ENCODE assay signal across 1 cellular context in genomic region chr20:20713244-20713765, GRCh38.
TF ChIP-seq lines count a peak whose summit lies in the region.

No MANE protein-coding gene starts in this region.

TF ChIP-seq in HepG2, 621 proteins besides CTCF, POLR2A, EP300 and RAD21 (continued from another document and continues in another):
- no peak for TF ChIP-seq PRMT3 (CRISPR knock-in tag; IDR thresholded peaks at IDR 0.05; ENCODE audit: borderline replicate concordance, low read depth)
- no peak for TF ChIP-seq ZNF350 (CRISPR knock-in tag; IDR thresholded peaks at IDR 0.05; ENCODE audit: borderline replicate concordance, low read depth)
- peak; percentile 89 for TF ChIP-seq ZNF557 (CRISPR knock-in tag; IDR thresholded peaks at IDR 0.05)
- TF ChIP-seq JUNB (CRISPR knock-in tag; IDR thresholded peaks at IDR 0.05; ENCODE audit: borderline replicate concordance): no peak
- no peak for TF ChIP-seq HDAC2 (CRISPR knock-in tag; IDR thresholded peaks at IDR 0.05)
- no peak for TF ChIP-seq FOXO4 (CRISPR knock-in tag; conservative IDR thresholded peaks at IDR 0.05)
- TF ChIP-seq DRAP1 (CRISPR knock-in tag; IDR thresholded peaks at IDR 0.05): no peak
- TF ChIP-seq ZNF547 (CRISPR knock-in tag; IDR thresholded peaks at IDR 0.05): no peak; the same call in 1 of the 2 replicates
- no peak for TF ChIP-seq DNMT1 (CRISPR knock-in tag; IDR thresholded peaks at IDR 0.05)
- TF ChIP-seq HNRNPK (IDR thresholded peaks at IDR 0.05; ENCODE audit: low read depth, low read length, poor library complexity, severe bottlenecking): no peak
- no peak for TF ChIP-seq ZBTB20 (CRISPR knock-in tag; IDR thresholded peaks at IDR 0.05; ENCODE audit: borderline replicate concordance, low read depth)
- no peak for TF ChIP-seq GTF2F1 (IDR thresholded peaks at IDR 0.05; ENCODE audit: low read length)
- no peak for TF ChIP-seq RERE (CRISPR knock-in tag; IDR thresholded peaks at IDR 0.05; ENCODE audit: low read depth)
- TF ChIP-seq YY1 (IDR thresholded peaks at IDR 0.05; ENCODE audit: insufficient read depth, insufficient replicate concordance, low read depth, low read length): no peak
- TF ChIP-seq HNRNPH1 (optimal IDR thresholded peaks at IDR 0.05; ENCODE audit: low read depth, low read length): no peak
- TF ChIP-seq ZMYM2 (CRISPR knock-in tag; IDR thresholded peaks at IDR 0.05): no peak
- TF ChIP-seq HMGXB4 (CRISPR knock-in tag; IDR thresholded peaks at IDR 0.05; ENCODE audit: borderline replicate concordance in 1 of 2, low read depth in 1 of 2): no peak
- no peak for TF ChIP-seq KMT2B (CRISPR knock-in tag; IDR thresholded peaks at IDR 0.05)
- TF ChIP-seq PRDM4 (CRISPR knock-in tag; IDR thresholded peaks at IDR 0.05; ENCODE audit: borderline replicate concordance): no peak
- TF ChIP-seq FUBP1 (CRISPR knock-in tag; IDR thresholded peaks at IDR 0.05; ENCODE audit: borderline replicate concordance): no peak
- TF ChIP-seq POLR2G (IDR thresholded peaks at IDR 0.05; ENCODE audit: low read depth, low read length): no peak
- TF ChIP-seq ZNF44 (CRISPR knock-in tag; IDR thresholded peaks at IDR 0.05): no peak
- no peak for TF ChIP-seq KLF6 (CRISPR knock-in tag; IDR thresholded peaks at IDR 0.05)
- TF ChIP-seq ZNF672 (CRISPR knock-in tag; IDR thresholded peaks at IDR 0.05): no peak
- no peak; the same call in 1 of the 2 replicates for TF ChIP-seq HNRNPL (IDR thresholded peaks at IDR 0.05; ENCODE audit: low read depth, low read length)
- no peak for TF ChIP-seq ZNF589 (CRISPR knock-in tag; conservative IDR thresholded peaks at IDR 0.05)
- no peak for TF ChIP-seq SNRNP70 (IDR thresholded peaks at IDR 0.05; ENCODE audit: low read depth, low read length)
- no peak for TF ChIP-seq LCORL (IDR thresholded peaks at IDR 0.05)
- peak; percentile 7; the same call in 1 of the 2 replicates for TF ChIP-seq LCORL (CRISPR knock-in tag; IDR thresholded peaks at IDR 0.05)
- TF ChIP-seq NCOA5 (CRISPR knock-in tag; IDR thresholded peaks at IDR 0.05): no peak
- TF ChIP-seq GMEB2 (CRISPR knock-in tag; IDR thresholded peaks at IDR 0.05; ENCODE audit: low read depth): no peak
- no peak for TF ChIP-seq ZNF331 (CRISPR knock-in tag; IDR thresholded peaks at IDR 0.05)
- no peak for TF ChIP-seq CREM (IDR thresholded peaks at IDR 0.05)
- no peak for TF ChIP-seq CREM (CRISPR knock-in tag; IDR thresholded peaks at IDR 0.05)
- TF ChIP-seq KAT7 (CRISPR knock-in tag; IDR thresholded peaks at IDR 0.05; ENCODE audit: borderline replicate concordance): no peak
- no peak for TF ChIP-seq MEIS1 (CRISPR knock-in tag; IDR thresholded peaks at IDR 0.05; ENCODE audit: borderline replicate concordance)
- no peak for TF ChIP-seq PAWR (CRISPR knock-in tag; IDR thresholded peaks at IDR 0.05; ENCODE audit: borderline replicate concordance)
- 0 out of 2 replicates have a peak, but pooled peaks have one; percentile 4 for TF ChIP-seq POGK (CRISPR knock-in tag; conservative IDR thresholded peaks at IDR 0.05)
- TF ChIP-seq ZNF207 (IDR thresholded peaks at IDR 0.05; ENCODE audit: borderline replicate concordance): no peak
- TF ChIP-seq NFIC (IDR thresholded peaks at IDR 0.05; ENCODE audit: low read length): no peak
- no peak for TF ChIP-seq PATZ1 (CRISPR knock-in tag; IDR thresholded peaks at IDR 0.05)
- TF ChIP-seq FIP1L1 (IDR thresholded peaks at IDR 0.05; ENCODE audit: borderline replicate concordance, insufficient read depth, low read depth, low read length): no peak
- TF ChIP-seq ERF (CRISPR knock-in tag; IDR thresholded peaks at IDR 0.05): no peak
- no peak for TF ChIP-seq POLR2AphosphoS2 (IDR thresholded peaks at IDR 0.05; ENCODE audit: low read depth, low read length)
- no peak for TF ChIP-seq CENPX (CRISPR knock-in tag; IDR thresholded peaks at IDR 0.05)
- TF ChIP-seq ZFX (CRISPR knock-in tag; IDR thresholded peaks at IDR 0.05; ENCODE audit: low read depth): peak; percentile 42; the same call in 1 of the 2 replicates
